ENCODE assay signal across 11 cellular contexts in the genomic region with DNA sequence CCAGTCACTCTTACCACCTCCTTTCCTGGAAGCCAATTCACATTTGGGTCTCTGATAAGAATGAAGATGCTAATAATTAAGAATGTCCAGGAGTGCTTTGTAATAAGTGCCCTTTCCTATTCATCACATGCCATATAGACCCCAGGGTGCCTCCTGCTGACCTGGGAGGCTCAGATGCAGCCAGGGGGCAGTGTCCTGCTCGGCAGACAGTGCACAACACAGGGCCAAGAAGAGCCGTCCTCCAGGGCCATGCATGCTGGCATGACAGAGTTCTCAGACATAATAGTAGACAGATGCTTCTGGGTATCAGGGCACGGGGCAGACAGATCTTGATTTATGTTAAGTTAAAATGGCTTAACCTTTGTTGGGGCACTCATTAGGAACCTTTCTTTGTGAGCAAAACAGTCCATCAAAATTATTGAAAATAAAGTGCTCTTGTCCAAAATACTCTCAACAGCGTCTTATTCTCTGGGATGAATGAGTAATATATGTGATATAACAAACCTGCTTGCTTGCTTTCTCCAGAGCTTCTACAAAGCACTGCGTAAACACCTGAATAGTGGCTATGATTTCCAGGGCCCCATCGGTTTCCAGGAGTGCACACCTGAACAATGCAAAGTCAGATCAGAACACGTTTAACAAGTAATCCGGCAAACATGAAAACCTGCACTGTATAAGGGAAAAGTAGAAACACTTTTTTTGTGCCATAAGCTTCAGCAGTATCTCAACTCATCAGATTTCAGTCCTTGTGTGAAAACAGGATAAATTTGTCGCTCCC.
DNase-seq lines count a peak whose midpoint lies in the region; ATAC-seq and TF ChIP-seq lines count a peak whose summit lies in the region.
"Had no signal": no experiment of that assay in that cellular context is flagged by ENCODE, and none has a peak within 500 bp of the region (broad histone marks: within the 10 kb centered on the region; RNA-seq: fewer than 3 reads in every experiment).

No MANE protein-coding gene starts in this region.

- no peak overlapping the region for H3K4me3 ChIP-seq in SU-DHL-6 (ENCODE audit: insufficient read depth, low read length, poor library complexity, severe bottlenecking)
- no peak overlapping the region for H3K4me3 ChIP-seq in foreskin fibroblast (ENCODE audit: low read depth in 1 of 2, low read length in 2 of 2)
- H3K4me3 ChIP-seq in upper lobe of right lung: no peak overlapping the region
- H3K4me3 ChIP-seq: ovary had no signal

- no peak overlapping the region for H2AFZ ChIP-seq in SU-DHL-6 (ENCODE audit: low read depth, low read length, severe bottlenecking)

- DNase-seq in activated CD8-positive, alpha-beta memory T cell treated with anti-CD3 and anti-CD28 coated beads, Interleukin-2, amount 10 ng/mL, durations not matched to agents 7 days and 5 days: peak; percentile 38
- DNase-seq in activated CD8-positive, alpha-beta memory T cell treated with anti-CD3 and anti-CD28 coated beads for 24 hours: no peak
- no peak for DNase-seq in foreskin fibroblast
- no peak for DNase-seq in upper lobe of right lung
- no peak for DNase-seq in AML-193 (lab: John Stamatoyannopoulos, UW)
- DNase-seq in KG1 (lab: John Stamatoyannopoulos, UW): no peak
- DNase-seq: activated CD4-positive, alpha-beta T cell treated with anti-CD3 and anti-CD28 coated beads for 4 hours; ovary had no signal

- TF ChIP-seq CTCF in SU-DHL-6 (IDR thresholded peaks at IDR 0.05; ENCODE audit: insufficient read depth, low read length, poor library complexity, severe bottlenecking) (peak; percentile 17), foreskin fibroblast (IDR thresholded peaks at IDR 0.05; ENCODE audit: low read depth, low read length) (peak; percentile 8), upper lobe of right lung (IDR thresholded peaks at IDR 0.05) (peak; percentile 13)

- no peak overlapping the region for H3K27ac ChIP-seq in SU-DHL-6 (ENCODE audit: low read depth, low read length)
- H3K27ac ChIP-seq in upper lobe of right lung: no peak overlapping the region
- H3K27ac ChIP-seq: ovary had no signal

- H3K9ac ChIP-seq in SU-DHL-6 (ENCODE audit: low read length): no peak overlapping the region

- no peaks in the 10 kb centered on the region for H4K20me1 ChIP-seq in SU-DHL-6 (ENCODE audit: low read depth, low read length)

- H3K9me3 ChIP-seq in SU-DHL-6 (ENCODE audit: insufficient read depth, low read length) (no peaks in the 10 kb centered on the region), upper lobe of right lung (no peaks in the 10 kb centered on the region)
- H3K9me3 ChIP-seq: ovary had no signal

- CTCF ChIA-PET in activated CD8-positive, alpha-beta memory T cell treated with anti-CD3 and anti-CD28 coated beads, Interleukin-2, amount 10 ng/mL, durations not matched to agents 7 days and 5 days (lab: Charles Lee): interaction anchor here (0.6 to 7.6 kb wide), 6 partner anchors 9 to 455 kb away, joined by 3 to 110 read pairs (median 6); no protein-coding TSS in a partner anchor

- ATAC-seq in activated CD8-positive, alpha-beta memory T cell treated with anti-CD3 and anti-CD28 coated beads, Interleukin-2, amount 10 ng/mL, durations not matched to agents 7 days and 5 days: no peak
- ATAC-seq in upper lobe of right lung: peak; percentile 34
- no peak for ATAC-seq in GM21390 (IDR thresholded peaks at IDR 0.05; ENCODE audit: unreplicated experiment)

- H3K4me2 ChIP-seq in SU-DHL-6 (ENCODE audit: low read depth, low read length, poor library complexity, severe bottlenecking): no peak overlapping the region

- no peaks in the 10 kb centered on the region for H3K9me2 ChIP-seq in SU-DHL-6 (replicated peaks; ENCODE audit: insufficient read depth, low read length)

- H3K27me3 ChIP-seq in SU-DHL-6 (ENCODE audit: low read length) (no peaks in the 10 kb centered on the region), upper lobe of right lung (no peaks in the 10 kb centered on the region)
- H3K27me3 ChIP-seq: ovary had no signal

- no peaks in the 10 kb centered on the region for H3K36me3 Mint-ChIP-seq in activated CD8-positive, alpha-beta memory T cell treated with anti-CD3 and anti-CD28 coated beads, Interleukin-2, amount 10 ng/mL, durations not matched to agents 7 days and 5 days

- no peaks in the 10 kb centered on the region for H3K9me3 Mint-ChIP-seq in activated CD8-positive, alpha-beta memory T cell treated with anti-CD3 and anti-CD28 coated beads, Interleukin-2, amount 10 ng/mL, durations not matched to agents 7 days and 5 days (ENCODE audit: low read depth)
- H3K9me3 Mint-ChIP-seq: activated naive CD4-positive, alpha-beta T cell treated with anti-CD3 and anti-CD28 coated beads, Interleukin-2, amount 50 U/mL, for 24 hours had no signal

- no peak overlapping the region for H3K27ac Mint-ChIP-seq in activated CD8-positive, alpha-beta memory T cell treated with anti-CD3 and anti-CD28 coated beads, Interleukin-2, amount 10 ng/mL, durations not matched to agents 7 days and 5 days
- H3K27ac Mint-ChIP-seq: activated naive CD4-positive, alpha-beta T cell treated with anti-CD3 and anti-CD28 coated beads, Interleukin-2, amount 50 U/mL, for 24 hours had no signal

- intact Hi-C loops in upper lobe of right lung (cut with DNase I): loop anchor here (5.0 to 10.0 kb wide), 2 partner anchors 340 to 442 kb away; no protein-coding TSS in a partner anchor

- no peak overlapping the region for H3K4me3 Mint-ChIP-seq in activated CD8-positive, alpha-beta memory T cell treated with anti-CD3 and anti-CD28 coated beads, Interleukin-2, amount 10 ng/mL, durations not matched to agents 7 days and 5 days
- H3K4me3 Mint-ChIP-seq: activated naive CD4-positive, alpha-beta T cell treated with anti-CD3 and anti-CD28 coated beads, Interleukin-2, amount 50 U/mL, for 24 hours had no signal

- H3F3A ChIP-seq in SU-DHL-6 (ENCODE audit: insufficient read depth): no peaks in the 10 kb centered on the region

- no peaks in the 10 kb centered on the region for H3K4me1 Mint-ChIP-seq in activated CD8-positive, alpha-beta memory T cell treated with anti-CD3 and anti-CD28 coated beads, Interleukin-2, amount 10 ng/mL, durations not matched to agents 7 days and 5 days
- H3K4me1 Mint-ChIP-seq: activated naive CD4-positive, alpha-beta T cell treated with anti-CD3 and anti-CD28 coated beads, Interleukin-2, amount 50 U/mL, for 24 hours had no signal

- H3K79me2 ChIP-seq in SU-DHL-6 (ENCODE audit: insufficient read depth, low read length): no peaks in the 10 kb centered on the region

- H3K36me3 ChIP-seq in SU-DHL-6 (ENCODE audit: low read length) (no peaks in the 10 kb centered on the region), upper lobe of right lung (no peaks in the 10 kb centered on the region)
- H3K36me3 ChIP-seq: ovary had no signal

- H3K4me1 ChIP-seq in upper lobe of right lung: no peaks in the 10 kb centered on the region

- H3K27me3 Mint-ChIP-seq in activated CD8-positive, alpha-beta memory T cell treated with anti-CD3 and anti-CD28 coated beads, Interleukin-2, amount 10 ng/mL, durations not matched to agents 7 days and 5 days: no peaks in the 10 kb centered on the region
- H3K27me3 Mint-ChIP-seq: activated naive CD4-positive, alpha-beta T cell treated with anti-CD3 and anti-CD28 coated beads, Interleukin-2, amount 50 U/mL, for 24 hours had no signal
